1 cellular context compared by ENCODE assay signal in the genomic region with DNA sequence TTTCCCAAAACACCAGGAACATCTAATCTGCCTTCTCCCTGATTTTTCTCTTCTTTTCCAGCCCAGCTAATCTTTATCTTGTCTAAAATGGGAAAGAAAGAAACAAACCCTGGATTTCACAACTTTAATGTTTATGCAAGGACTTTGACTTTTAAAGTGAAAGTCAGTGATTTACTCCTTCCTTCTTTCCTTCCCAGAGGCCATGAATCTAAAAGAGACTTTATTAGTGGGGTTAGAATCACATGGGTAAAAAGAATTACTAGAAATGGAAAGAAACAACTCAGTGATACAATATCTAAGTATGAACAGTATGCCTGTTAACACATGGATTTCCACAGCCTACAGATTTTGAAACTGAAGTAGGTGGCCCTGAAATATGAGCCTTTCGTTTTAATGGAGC.
TF ChIP-seq lines count a peak whose summit lies in the region.

No MANE protein-coding gene starts in this region.

TF ChIP-seq in SK-N-SH treated with all-trans-retinoic acid at 6 μM for 48 hours, 23 proteins besides CTCF, POLR2A, EP300 and RAD21 (continued from another document):
- TF ChIP-seq, protein P1, sequence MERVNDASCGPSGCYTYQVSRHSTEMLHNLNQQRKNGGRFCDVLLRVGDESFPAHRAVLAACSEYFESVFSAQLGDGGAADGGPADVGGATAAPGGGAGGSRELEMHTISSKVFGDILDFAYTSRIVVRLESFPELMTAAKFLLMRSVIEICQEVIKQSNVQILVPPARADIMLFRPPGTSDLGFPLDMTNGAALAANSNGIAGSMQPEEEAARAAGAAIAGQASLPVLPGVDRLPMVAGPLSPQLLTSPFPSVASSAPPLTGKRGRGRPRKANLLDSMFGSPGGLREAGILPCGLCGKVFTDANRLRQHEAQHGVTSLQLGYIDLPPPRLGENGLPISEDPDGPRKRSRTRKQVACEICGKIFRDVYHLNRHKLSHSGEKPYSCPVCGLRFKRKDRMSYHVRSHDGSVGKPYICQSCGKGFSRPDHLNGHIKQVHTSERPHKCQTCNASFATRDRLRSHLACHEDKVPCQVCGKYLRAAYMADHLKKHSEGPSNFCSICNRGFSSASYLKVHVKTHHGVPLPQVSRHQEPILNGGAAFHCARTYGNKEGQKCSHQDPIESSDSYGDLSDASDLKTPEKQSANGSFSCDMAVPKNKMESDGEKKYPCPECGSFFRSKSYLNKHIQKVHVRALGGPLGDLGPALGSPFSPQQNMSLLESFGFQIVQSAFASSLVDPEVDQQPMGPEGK (CRISPR knock-in tag; IDR thresholded peaks at IDR 0.05; ENCODE audit: borderline replicate concordance), result no peak
- no peak for TF ChIP-seq OSR1 (CRISPR knock-in tag; IDR thresholded peaks at IDR 0.05)
- TF ChIP-seq, protein P2, sequence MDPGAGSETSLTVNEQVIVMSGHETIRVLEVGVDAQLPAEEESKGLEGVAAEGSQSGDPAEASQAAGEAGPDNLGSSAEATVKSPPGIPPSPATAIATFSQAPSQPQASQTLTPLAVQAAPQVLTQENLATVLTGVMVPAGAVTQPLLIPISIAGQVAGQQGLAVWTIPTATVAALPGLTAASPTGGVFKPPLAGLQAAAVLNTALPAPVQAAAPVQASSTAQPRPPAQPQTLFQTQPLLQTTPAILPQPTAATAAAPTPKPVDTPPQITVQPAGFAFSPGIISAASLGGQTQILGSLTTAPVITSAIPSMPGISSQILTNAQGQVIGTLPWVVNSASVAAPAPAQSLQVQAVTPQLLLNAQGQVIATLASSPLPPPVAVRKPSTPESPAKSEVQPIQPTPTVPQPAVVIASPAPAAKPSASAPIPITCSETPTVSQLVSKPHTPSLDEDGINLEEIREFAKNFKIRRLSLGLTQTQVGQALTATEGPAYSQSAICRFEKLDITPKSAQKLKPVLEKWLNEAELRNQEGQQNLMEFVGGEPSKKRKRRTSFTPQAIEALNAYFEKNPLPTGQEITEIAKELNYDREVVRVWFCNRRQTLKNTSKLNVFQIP (CRISPR knock-in tag; IDR thresholded peaks at IDR 0.05; ENCODE audit: borderline replicate concordance, low read depth), result no peak
- no peak for TF ChIP-seq CSDC2 (CRISPR knock-in tag; IDR thresholded peaks at IDR 0.05)
- no peak for TF ChIP-seq ZNF565 (CRISPR knock-in tag; conservative IDR thresholded peaks at IDR 0.05; ENCODE audit: low read depth)
- no peak for TF ChIP-seq TOX (CRISPR knock-in tag; IDR thresholded peaks at IDR 0.05; ENCODE audit: borderline replicate concordance)
- TF ChIP-seq ZFP30 (CRISPR knock-in tag; IDR thresholded peaks at IDR 0.05), result no peak
